16 cellular contexts compared by ENCODE assay signal in genomic region chr5:143708672-143709071, GRCh38.
A peak's percentile ranks its signal among the peaks of the same experiment; 100 is the strongest.
DNase-seq lines count a peak whose midpoint lies in the region; ATAC-seq and TF ChIP-seq lines count a peak whose summit lies in the region.
"Had no signal": no experiment of that assay in that cellular context is flagged by ENCODE, and none has a peak within 500 bp of the region (broad histone marks: within the 10 kb centered on the region; RNA-seq: fewer than 3 reads in every experiment).

No MANE protein-coding gene starts in this region.

- no peak for TF ChIP-seq CTCF in OCI-LY1 (IDR thresholded peaks at IDR 0.05; ENCODE audit: low read length)

- H3K4me3 ChIP-seq in OCI-LY1 (ENCODE audit: low read depth, low read length, poor library complexity, severe bottlenecking): no peak overlapping the region
- H3K4me3 ChIP-seq: BLaER1 treated with 17β-estradiol and CSF1 and Interleukin-3, amounts not matched to agents 10 nM and 100 nM had no signal

- POLR2A ChIA-PET in activated CD4-positive, alpha-beta T cell treated with anti-CD3 and anti-CD28 coated beads for 36 hours (lab: Charles Lee): no interaction called here
- POLR2A ChIA-PET in activated CD4-positive, alpha-beta T cell treated with anti-CD3 and anti-CD28 coated beads, Interleukin-2, amount 10 ng/mL, durations not matched to agents 7 days and 5 days (lab: Charles Lee): no interaction called here

- no peaks in the 10 kb centered on the region for H3K9me3 ChIP-seq in OCI-LY1 (ENCODE audit: low read length)
- H3K9me3 ChIP-seq: BLaER1 treated with 17β-estradiol and CSF1 and Interleukin-3, amounts not matched to agents 10 nM and 100 nM had no signal

- CTCF ChIA-PET in activated CD4-positive, alpha-beta T cell treated with anti-CD3 and anti-CD28 coated beads for 36 hours (lab: Charles Lee): interaction anchor here (1.4 kb wide), 1 partner anchor 12 kb away, joined by 3 read pairs; no protein-coding TSS in a partner anchor
- CTCF ChIA-PET in activated CD4-positive, alpha-beta T cell treated with anti-CD3 and anti-CD28 coated beads, Interleukin-2, amount 10 ng/mL, durations not matched to agents 7 days and 5 days (lab: Charles Lee): interaction anchor here (0.7 to 1.4 kb wide), 2 partner anchors 9 to 304 kb away, joined by 3 read pairs; no protein-coding TSS in a partner anchor

- no peaks in the 10 kb centered on the region for H4K20me1 ChIP-seq in OCI-LY1 (ENCODE audit: insufficient read depth, low read length)
- H4K20me1 ChIP-seq: BLaER1 treated with 17β-estradiol and CSF1 and Interleukin-3, amounts not matched to agents 10 nM and 100 nM had no signal

- H3K4me3 Mint-ChIP-seq in activated CD4-positive, alpha-beta T cell treated with anti-CD3 and anti-CD28 coated beads for 36 hours: no peak overlapping the region
- H3K4me3 Mint-ChIP-seq in activated CD4-positive, alpha-beta T cell treated with anti-CD3 and anti-CD28 coated beads, Interleukin-2, amount 10 ng/mL, durations not matched to agents 7 days and 5 days: no peak overlapping the region
- H3K4me3 Mint-ChIP-seq in stimulated activated naive CD8-positive, alpha-beta T cell treated with anti-CD3 and anti-CD28 coated beads, Interleukin-15, amount 100 ng/mL, for 72 hours: no peak overlapping the region
- H3K4me3 Mint-ChIP-seq in stimulated activated effector memory CD8-positive, alpha-beta T cell treated with anti-CD3 and anti-CD28 coated beads, Interleukin-12 subunit alpha, Interleukin-12 subunit beta, amount 100 ng/mL, for 72 hours: no peak overlapping the region
- H3K4me3 Mint-ChIP-seq: B cell; CD8-positive, alpha-beta T cell; H9 had no signal

- H3F3A ChIP-seq in OCI-LY1 (ENCODE audit: insufficient read depth, low read length): no peaks in the 10 kb centered on the region

- H3K4me2 ChIP-seq in OCI-LY1 (ENCODE audit: low read length): no peak overlapping the region
- H3K4me2 ChIP-seq: BLaER1 treated with 17β-estradiol and CSF1 and Interleukin-3, amounts not matched to agents 10 nM and 100 nM had no signal

- no peak overlapping the region for H3K27ac Mint-ChIP-seq in activated CD4-positive, alpha-beta T cell treated with anti-CD3 and anti-CD28 coated beads for 36 hours
- no peak overlapping the region for H3K27ac Mint-ChIP-seq in activated CD4-positive, alpha-beta T cell treated with anti-CD3 and anti-CD28 coated beads, Interleukin-2, amount 10 ng/mL, durations not matched to agents 7 days and 5 days
- no peak overlapping the region for H3K27ac Mint-ChIP-seq in stimulated activated naive CD8-positive, alpha-beta T cell treated with anti-CD3 and anti-CD28 coated beads, Interleukin-15, amount 100 ng/mL, for 72 hours
- no peak overlapping the region for H3K27ac Mint-ChIP-seq in stimulated activated effector memory CD8-positive, alpha-beta T cell treated with anti-CD3 and anti-CD28 coated beads, Interleukin-12 subunit alpha, Interleukin-12 subunit beta, amount 100 ng/mL, for 72 hours
- H3K27ac Mint-ChIP-seq: B cell; CD8-positive, alpha-beta T cell; H9 had no signal

- H3K79me2 ChIP-seq in OCI-LY1 (ENCODE audit: insufficient read depth, low read length): no peaks in the 10 kb centered on the region

- no peak overlapping the region for H3K9ac ChIP-seq in OCI-LY1 (ENCODE audit: low read length)
- H3K9ac ChIP-seq: BLaER1 treated with 17β-estradiol and CSF1 and Interleukin-3, amounts not matched to agents 10 nM and 100 nM had no signal

- peaks cover 46% of the 10 kb centered on the region for H3K4me1 ChIP-seq in OCI-LY1 (ENCODE audit: insufficient read depth, low read length, severe bottlenecking)

- H3K27me3 Mint-ChIP-seq in activated CD4-positive, alpha-beta T cell treated with anti-CD3 and anti-CD28 coated beads for 36 hours: no peaks in the 10 kb centered on the region
- no peaks in the 10 kb centered on the region for H3K27me3 Mint-ChIP-seq in activated CD4-positive, alpha-beta T cell treated with anti-CD3 and anti-CD28 coated beads, Interleukin-2, amount 10 ng/mL, durations not matched to agents 7 days and 5 days
- peaks cover 10% of the 10 kb centered on the region for H3K27me3 Mint-ChIP-seq in stimulated activated naive CD8-positive, alpha-beta T cell treated with anti-CD3 and anti-CD28 coated beads, Interleukin-15, amount 100 ng/mL, for 72 hours

- ATAC-seq in activated CD4-positive, alpha-beta T cell treated with anti-CD3 and anti-CD28 coated beads for 36 hours: peak; percentile 33
- ATAC-seq in stimulated activated naive CD8-positive, alpha-beta T cell treated with anti-CD3 and anti-CD28 coated beads, Interleukin-15, amount 100 ng/mL, for 72 hours: peak; percentile 56
- no peak for ATAC-seq in stimulated activated naive CD8-positive, alpha-beta T cell treated with anti-CD3 and anti-CD28 coated beads, Interleukin-15, Interleukin-2, amounts not matched to agents 100 U/mL and 50 U/mL, for 24 hours
- peak; percentile 61 for ATAC-seq in stimulated activated effector memory CD8-positive, alpha-beta T cell treated with anti-CD3 and anti-CD28 coated beads, Interleukin-12 subunit alpha, Interleukin-12 subunit beta, amount 100 ng/mL, for 72 hours
- ATAC-seq: CD8-positive, alpha-beta T cell had no signal

- H3K9me3 Mint-ChIP-seq in activated CD4-positive, alpha-beta T cell treated with anti-CD3 and anti-CD28 coated beads for 36 hours (ENCODE audit: low read depth): no peaks in the 10 kb centered on the region
- peaks cover 3% of the 10 kb centered on the region for H3K9me3 Mint-ChIP-seq in activated CD4-positive, alpha-beta T cell treated with anti-CD3 and anti-CD28 coated beads, Interleukin-2, amount 10 ng/mL, durations not matched to agents 7 days and 5 days
- no peaks in the 10 kb centered on the region for H3K9me3 Mint-ChIP-seq in stimulated activated naive CD8-positive, alpha-beta T cell treated with anti-CD3 and anti-CD28 coated beads, Interleukin-15, amount 100 ng/mL, for 72 hours
- no peaks in the 10 kb centered on the region for H3K9me3 Mint-ChIP-seq in stimulated activated effector memory CD8-positive, alpha-beta T cell treated with anti-CD3 and anti-CD28 coated beads, Interleukin-12 subunit alpha, Interleukin-12 subunit beta, amount 100 ng/mL, for 72 hours
- H3K9me3 Mint-ChIP-seq: CD8-positive, alpha-beta T cell; H9 had no signal

- H3K27me3 ChIP-seq in OCI-LY1 (ENCODE audit: insufficient read depth, low read length): no peaks in the 10 kb centered on the region
- H3K27me3 ChIP-seq: BLaER1 treated with 17β-estradiol and CSF1 and Interleukin-3, amounts not matched to agents 10 nM and 100 nM had no signal

- H3K36me3 ChIP-seq in OCI-LY1 (ENCODE audit: insufficient read depth, low read length): no peaks in the 10 kb centered on the region
- H3K36me3 ChIP-seq: BLaER1 treated with 17β-estradiol and CSF1 and Interleukin-3, amounts not matched to agents 10 nM and 100 nM had no signal

- peak overlapping the region; percentile 12; the same call in 1 of the 2 replicates for H2AFZ ChIP-seq in OCI-LY1 (ENCODE audit: low read length)

- no peak for DNase-seq in activated CD4-positive, alpha-beta T cell treated with anti-CD3 and anti-CD28 coated beads for 36 hours
- no peak for DNase-seq in activated CD4-positive, alpha-beta T cell treated with anti-CD3 and anti-CD28 coated beads, Interleukin-2, amount 10 ng/mL, durations not matched to agents 7 days and 5 days
- DNase-seq in stimulated activated naive CD8-positive, alpha-beta T cell treated with anti-CD3 and anti-CD28 coated beads, Interleukin-15, amount 100 ng/mL, for 72 hours: no peak
- no peak for DNase-seq in stimulated activated naive CD8-positive, alpha-beta T cell treated with anti-CD3 and anti-CD28 coated beads, Interleukin-15, Interleukin-2, amounts not matched to agents 100 U/mL and 50 U/mL, for 24 hours
- no peak for DNase-seq in stimulated activated effector memory CD8-positive, alpha-beta T cell treated with anti-CD3 and anti-CD28 coated beads, Interleukin-12 subunit alpha, Interleukin-12 subunit beta, amount 100 ng/mL, for 72 hours (ENCODE audit: low spot score in 2 of 2)
- DNase-seq in AML-193 (lab: John Stamatoyannopoulos, UW) (no peak), NCI-H748 treated with DMSO at 0.1 percent for 48 hours (lab: John Stamatoyannopoulos, UW) (no peak)
- DNase-seq: 8988T; Calu3; CD8-positive, alpha-beta T cell; DMS 273 treated with DMSO at 0.1 percent for 48 hours; DMS53; H9 had no signal

- no peak overlapping the region for H3K27ac ChIP-seq in OCI-LY1 (ENCODE audit: low read depth, low read length, poor library complexity, severe bottlenecking)
- H3K27ac ChIP-seq: BLaER1 treated with 17β-estradiol and CSF1 and Interleukin-3, amounts not matched to agents 10 nM and 100 nM had no signal

- intact Hi-C loops in activated CD4-positive, alpha-beta T cell treated with anti-CD3 and anti-CD28 coated beads for 36 hours (cut with DNase I, micrococcal nuclease): no loop called here

- no peaks in the 10 kb centered on the region for H3K9me2 ChIP-seq in OCI-LY1 (ENCODE audit: low read depth, low read length)

- H3K4me1 Mint-ChIP-seq in activated CD4-positive, alpha-beta T cell treated with anti-CD3 and anti-CD28 coated beads for 36 hours: no peaks in the 10 kb centered on the region
- H3K4me1 Mint-ChIP-seq in activated CD4-positive, alpha-beta T cell treated with anti-CD3 and anti-CD28 coated beads, Interleukin-2, amount 10 ng/mL, durations not matched to agents 7 days and 5 days: no peaks in the 10 kb centered on the region
- H3K4me1 Mint-ChIP-seq in stimulated activated naive CD8-positive, alpha-beta T cell treated with anti-CD3 and anti-CD28 coated beads, Interleukin-15, amount 100 ng/mL, for 72 hours: no peaks in the 10 kb centered on the region
- H3K4me1 Mint-ChIP-seq in stimulated activated effector memory CD8-positive, alpha-beta T cell treated with anti-CD3 and anti-CD28 coated beads, Interleukin-12 subunit alpha, Interleukin-12 subunit beta, amount 100 ng/mL, for 72 hours: no peaks in the 10 kb centered on the region
- H3K4me1 Mint-ChIP-seq: B cell had no signal

- H3K36me3 Mint-ChIP-seq in activated CD4-positive, alpha-beta T cell treated with anti-CD3 and anti-CD28 coated beads for 36 hours (ENCODE audit: low read depth): no peaks in the 10 kb centered on the region
- no peaks in the 10 kb centered on the region for H3K36me3 Mint-ChIP-seq in activated CD4-positive, alpha-beta T cell treated with anti-CD3 and anti-CD28 coated beads, Interleukin-2, amount 10 ng/mL, durations not matched to agents 7 days and 5 days (ENCODE audit: low read depth)
- H3K36me3 Mint-ChIP-seq in stimulated activated effector memory CD8-positive, alpha-beta T cell treated with anti-CD3 and anti-CD28 coated beads, Interleukin-12 subunit alpha, Interleukin-12 subunit beta, amount 100 ng/mL, for 72 hours: no peaks in the 10 kb centered on the region
- H3K36me3 Mint-ChIP-seq: CD8-positive, alpha-beta T cell had no signal
